In genomic region chr17:39700148-39700987, GRCh38 we compare ENCODE assay signal across 8 cellular contexts. TPM values are rescaled to one million over a fixed set of nuclear protein-coding genes. Genes with fewer than 3 reads are reported as not detected.
DNase-seq lines count a peak whose midpoint lies in the region; ATAC-seq, FAIRE-seq and TF ChIP-seq lines count a peak whose summit lies in the region.

No MANE protein-coding gene starts in this region.

- H3K9ac ChIP-seq in skeletal muscle tissue (ENCODE audit: low read depth in 1 of 3, low read length in 3 of 3), result peak overlapping the region; percentile 77 to 88 (median 84)

- FAIRE-seq in H54 (lab: Jason Lieb, UNC), result no peak

- H3K9me3 Mint-ChIP-seq in activated naive CD4-positive, alpha-beta T cell treated with anti-CD3 and anti-CD28 coated beads, Interleukin-2, amount 50 U/mL, for 72 hours, result no peaks in the 10 kb centered on the region

- peak; percentile 49 for DNase-seq in H54 (ENCODE audit: insufficient read length, low spot score)
- peak; percentile 29 to 30 for DNase-seq in cardiac fibroblast (ENCODE audit: low read depth in 2 of 2)
- peak; percentile 78 for DNase-seq in islet precursor cell
- DNase-seq in erythroblast (lab: John Stamatoyannopoulos, UW), result no peak
- no peak for DNase-seq in activated naive CD4-positive, alpha-beta T cell treated with anti-CD3 and anti-CD28 coated beads, Interleukin-2, amount 50 U/mL, for 72 hours (ENCODE audit: low spot score in 2 of 2)
- DNase-seq in OCI-M2 (lab: John Stamatoyannopoulos, UW; ENCODE audit: unreplicated experiment), result no peak

- no peaks in the 10 kb centered on the region for H3K9me3 ChIP-seq in skeletal muscle tissue (ENCODE audit: control insufficient read depth in 3 of 3, low read length in 3 of 3)

- no peak overlapping the region for H3K27ac Mint-ChIP-seq in activated naive CD4-positive, alpha-beta T cell treated with anti-CD3 and anti-CD28 coated beads, Interleukin-2, amount 50 U/mL, for 72 hours

- no peak for ATAC-seq in activated naive CD4-positive, alpha-beta T cell treated with anti-CD3 and anti-CD28 coated beads, Interleukin-2, amount 50 U/mL, for 72 hours
- ATAC-seq in GM18511 (IDR thresholded peaks at IDR 0.05; ENCODE audit: unreplicated experiment), result no peak

- H3K4me1 ChIP-seq in skeletal muscle tissue (ENCODE audit: control insufficient read depth in 3 of 3, insufficient read depth in 3 of 3, low read length in 3 of 3), result peaks cover 32 to 42% (median 35%) of the 10 kb centered on the region in 3 donors

- H3K36me3 Mint-ChIP-seq in activated naive CD4-positive, alpha-beta T cell treated with anti-CD3 and anti-CD28 coated beads, Interleukin-2, amount 50 U/mL, for 72 hours, result no peaks in the 10 kb centered on the region

- H3K36me3 ChIP-seq in skeletal muscle tissue (ENCODE audit: control insufficient read depth in 3 of 3, insufficient read depth in 3 of 3, low read length in 3 of 3), result peaks cover under 1 to 5% (median 1%) of the 10 kb centered on the region in 3 donors

- H3K27ac ChIP-seq in skeletal muscle tissue (ENCODE audit: low read depth, low read length), result peak overlapping the region; percentile 71

- peaks cover 0 to 4% (median 0%) of the 10 kb centered on the region in 3 donors for H3K27me3 ChIP-seq in skeletal muscle tissue (ENCODE audit: control insufficient read depth in 3 of 3, insufficient read depth in 3 of 3, low read length in 3 of 3)

- peak overlapping the region; percentile 71 to 85 for H3K4me3 ChIP-seq in cardiac fibroblast (replicated peaks in 1 of 2; ENCODE audit: low read depth in 2 of 2, low read length in 2 of 2)
- H3K4me3 ChIP-seq in skeletal muscle tissue (ENCODE audit: low read length in 3 of 3), result peak overlapping the region; percentile 65 to 76 (median 75)

- no peak for TF ChIP-seq CTCF in cardiac fibroblast (IDR thresholded peaks at IDR 0.05; ENCODE audit: low read depth, low read length)

- TF ChIP-seq POLR2A in H54 (IDR thresholded peaks at IDR 0.05; ENCODE audit: low read depth, low read length) (no peak), erythroblast (IDR thresholded peaks at IDR 0.05; ENCODE audit: low read length) (no peak)

RNA-seq across cellular contexts. Expression of gene ERBB2, which starts 0.5 kb away (rescaled TPM):
- 69.9 TPM for total RNA-seq in skeletal muscle tissue
- 1 to 10 TPM; 3.2 to 7.8 TPM for total RNA-seq in activated naive CD4-positive, alpha-beta T cell treated with anti-CD3 and anti-CD28 coated beads, Interleukin-2, amount 50 U/mL, for 72 hours

RNA-seq across cellular contexts. Expression of gene PGAP3, which starts 12.5 kb away (rescaled TPM):
- total RNA-seq in skeletal muscle tissue, result 7.3 TPM
- 10 to 100 TPM in 1 of 2 donors, 1 to 10 TPM in 1; 7.9 to 16.0 TPM for total RNA-seq in activated naive CD4-positive, alpha-beta T cell treated with anti-CD3 and anti-CD28 coated beads, Interleukin-2, amount 50 U/mL, for 72 hours

RNA-seq across cellular contexts. Expression of gene MIEN1, which starts 30.0 kb away (rescaled TPM):
- total RNA-seq in skeletal muscle tissue, result 6.3 TPM
- total RNA-seq in activated naive CD4-positive, alpha-beta T cell treated with anti-CD3 and anti-CD28 coated beads, Interleukin-2, amount 50 U/mL, for 72 hours, result 10 to 100 TPM; 32.2 to 41.1 TPM

RNA-seq across cellular contexts. Expression of gene PNMT, which starts 32.1 kb away (rescaled TPM):
- 0.52 TPM for total RNA-seq in skeletal muscle tissue
- under 1 TPM in 1 of 2 donors, not detected in 1; 0.64 TPM for total RNA-seq in activated naive CD4-positive, alpha-beta T cell treated with anti-CD3 and anti-CD28 coated beads, Interleukin-2, amount 50 U/mL, for 72 hours

RNA-seq across cellular contexts. Expression of gene TCAP, which starts 35.2 kb away (rescaled TPM):
- total RNA-seq in skeletal muscle tissue, result 78.8 TPM
- total RNA-seq in activated naive CD4-positive, alpha-beta T cell treated with anti-CD3 and anti-CD28 coated beads, Interleukin-2, amount 50 U/mL, for 72 hours, result 1 to 10 TPM; 2.3 to 3.0 TPM

Comparison
In these comparisons a context has a peak if more than half of its experiments do, and no peak if none do; other contexts are left out.
1. DNase-seq: peak in H54 (single experiment), cardiac fibroblast (2 of 2) and islet precursor cell (single experiment); none in erythroblast (0 of 2), activated naive CD4-positive, alpha-beta T cell treated with anti-CD3 and anti-CD28 coated beads, Interleukin-2, amount 50 U/mL, for 72 hours (0 of 2) and OCI-M2 (single experiment).